ENCODE assay signal across 16 cellular contexts in the genomic region with DNA sequence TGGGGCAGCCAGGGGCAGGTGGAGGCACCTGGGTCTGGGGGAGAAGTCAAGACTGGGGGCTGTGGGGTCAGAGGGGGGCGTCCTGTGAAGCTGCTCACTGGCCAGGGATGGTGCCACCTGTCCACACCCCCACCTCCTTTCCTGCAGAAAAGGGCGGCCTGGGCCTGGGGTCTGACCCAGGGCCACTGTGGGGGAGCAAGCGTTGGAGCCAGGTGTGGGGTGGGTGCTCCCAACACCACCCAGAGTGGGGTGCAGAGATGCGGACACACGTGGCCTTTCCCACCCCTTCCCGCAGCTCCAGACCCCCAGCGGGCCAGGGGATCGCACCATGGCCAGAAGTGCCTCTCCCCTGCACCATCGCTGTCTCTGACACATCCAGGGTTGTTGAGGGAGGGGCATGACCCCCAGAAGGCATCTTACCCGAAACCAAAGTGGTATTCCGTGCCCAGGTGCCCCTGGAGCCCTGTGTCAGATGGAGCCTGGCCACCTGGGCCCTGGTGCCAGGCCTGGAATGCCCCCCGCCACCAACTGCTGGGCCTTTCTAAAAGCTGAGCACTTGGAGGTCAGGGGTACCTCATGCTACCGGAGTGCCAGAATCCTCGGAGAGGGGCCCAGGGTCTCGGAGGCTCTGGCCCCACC. TPM values are rescaled to one million over a fixed set of nuclear protein-coding genes. Genes with fewer than 3 reads are reported as not detected.
DNase-seq lines count a peak whose midpoint lies in the region; ATAC-seq and TF ChIP-seq lines count a peak whose summit lies in the region.
"Had no signal": no experiment of that assay in that cellular context is flagged by ENCODE, and none has a peak within 500 bp of the region (broad histone marks: within the 10 kb centered on the region; RNA-seq: fewer than 3 reads in every experiment).

No MANE protein-coding gene starts in this region.

- DNase-seq in Right ventricle myocardium inferior (ENCODE audit: missing footprints) (peak; percentile 50), cardiac septum (ENCODE audit: low spot score) (no peak), Daoy (ENCODE audit: low read depth) (peak; percentile 1), retinal pigment epithelial cell (ENCODE audit: low read depth) (no peak), LoVo (ENCODE audit: low spot score) (no peak), activated gamma-delta T cell treated with Interleukin-2 at 50 U/mL for 16 hours (no peak)
- DNase-seq: DND-41, GF-D8, GOT3, Kasumi-1, NCI-H187, NCI-H526 treated with DMSO at 0.1 percent for 48 hours, SIG-M5 had no signal

- H3K4me1 Mint-ChIP-seq in dendritic cell treated with granulocyte-macrophage colony-stimulating factor and Interleukin-4, amounts not matched to agents 40 ng/mL and 50 ng/mL, for 4 days (ENCODE audit: low read depth), result peaks cover 55% of the 10 kb centered on the region

- H3K4me3 Mint-ChIP-seq in dendritic cell treated with granulocyte-macrophage colony-stimulating factor and Interleukin-4, amounts not matched to agents 40 ng/mL and 50 ng/mL, for 4 days, result no peak overlapping the region

- ATAC-seq in Right ventricle myocardium inferior, result no peak
- no peak for ATAC-seq in HG03521 (IDR thresholded peaks at IDR 0.05; ENCODE audit: unreplicated experiment)

- no peaks in the 10 kb centered on the region for H3K27me3 Mint-ChIP-seq in dendritic cell treated with granulocyte-macrophage colony-stimulating factor and Interleukin-4, amounts not matched to agents 40 ng/mL and 50 ng/mL, for 4 days

- H3K9me3 Mint-ChIP-seq in dendritic cell treated with granulocyte-macrophage colony-stimulating factor and Interleukin-4, amounts not matched to agents 40 ng/mL and 50 ng/mL, for 4 days, result no peaks in the 10 kb centered on the region

- H3K27ac Mint-ChIP-seq in dendritic cell treated with granulocyte-macrophage colony-stimulating factor and Interleukin-4, amounts not matched to agents 40 ng/mL and 50 ng/mL, for 4 days, result peak overlapping the region; percentile 91

- H3K4me3 ChIP-seq in retinal pigment epithelial cell (ENCODE audit: low read length), result peak overlapping the region; percentile 37
- H3K4me3 ChIP-seq: BLaER1 had no signal

- peaks cover 10% of the 10 kb centered on the region for H3K36me3 Mint-ChIP-seq in dendritic cell treated with granulocyte-macrophage colony-stimulating factor and Interleukin-4, amounts not matched to agents 40 ng/mL and 50 ng/mL, for 4 days (ENCODE audit: low read depth)

- TF ChIP-seq CTCF in retinal pigment epithelial cell (conservative IDR thresholded peaks at IDR 0.05; ENCODE audit: low read depth, low read length), result no peak

- intact Hi-C loops in Right ventricle myocardium inferior (cut with DNase I) (no loop called here), cardiac septum (cut with DNase I) (no loop called here)
- intact Hi-C loops in dendritic cell treated with granulocyte-macrophage colony-stimulating factor and Interleukin-4, amounts not matched to agents 40 ng/mL and 50 ng/mL, for 4 days (cut with micrococcal nuclease), result no loop called here

RNA-seq across cellular contexts. Expression of a gene that starts 2.6 kb away (rescaled TPM):
- 10.4 TPM for total RNA-seq in Right ventricle myocardium inferior
- total RNA-seq in cardiac septum, result 20.7 TPM
- total RNA-seq in Daoy (2014; rRNA removed; shearing (Covaris generic)), result 26.7 and 57.7 TPM in 2 replicates

RNA-seq across cellular contexts. Expression of a gene that starts 13.6 kb away (rescaled TPM):
- total RNA-seq in Right ventricle myocardium inferior (7.9 TPM), cardiac septum (10.6 TPM)
- total RNA-seq in Daoy (2014; rRNA removed; shearing (Covaris generic)), result 7.9 and 36.5 TPM in 2 replicates

RNA-seq across cellular contexts. Expression of a gene that starts 47.2 kb away (rescaled TPM):
- total RNA-seq in Right ventricle myocardium inferior, result 62.6 TPM
- total RNA-seq in cardiac septum, result 80.9 TPM
- 16.5 and 25.1 TPM in 2 replicates for total RNA-seq in Daoy (2014; rRNA removed; shearing (Covaris generic))

Comparison
In these comparisons a context has a peak if more than half of its experiments do, and no peak if none do; other contexts are left out.
1. DNase-seq: peak in Right ventricle myocardium inferior (single experiment) and Daoy (single experiment); none in cardiac septum (single experiment), retinal pigment epithelial cell (single experiment), LoVo (single experiment) and activated gamma-delta T cell treated with Interleukin-2 at 50 U/mL for 16 hours (single experiment).